ENCODE assay signal across 8 cellular contexts in genomic region chr16:46620265-46621005, GRCh38. TPM values are rescaled to one million over a fixed set of nuclear protein-coding genes. Genes with fewer than 3 reads are reported as not detected.
DNase-seq lines count a peak whose midpoint lies in the region; ATAC-seq, FAIRE-seq and TF ChIP-seq lines count a peak whose summit lies in the region.

No MANE protein-coding gene starts in this region.

- H4K8ac ChIP-seq in mesendoderm (ENCODE audit: low read depth, low read length), result no peak overlapping the region

- H2BK5ac ChIP-seq in mesendoderm (ENCODE audit: low read length), result no peak overlapping the region

- H3K4me2 ChIP-seq in MM.1S (ENCODE audit: low read depth, low read length), result peak overlapping the region; percentile 68
- peak overlapping the region; percentile 59 for H3K4me2 ChIP-seq in mesendoderm (ENCODE audit: low read length)

- no peak overlapping the region for H4K5ac ChIP-seq in mesendoderm (ENCODE audit: low read length)

- H3K9me2 ChIP-seq in MM.1S (replicated peaks; ENCODE audit: insufficient read depth, low read length), result no peaks in the 10 kb centered on the region

- H2BK120ac ChIP-seq in mesendoderm (ENCODE audit: low read depth, low read length), result no peak overlapping the region

- no peak overlapping the region for H3K4ac ChIP-seq in mesendoderm (ENCODE audit: low read depth, low read length)

- no peak overlapping the region for H3K23ac ChIP-seq in mesendoderm (ENCODE audit: low read length)

- H2BK15ac ChIP-seq in mesendoderm (replicated peaks; ENCODE audit: low read depth), result no peak overlapping the region

- peak overlapping the region; percentile 97 for H3K18ac ChIP-seq in mesendoderm (ENCODE audit: low read length)

- DNase-seq in AG20443 (ENCODE audit: low spot score) (peak; percentile 52), MM.1S (peak; percentile 53), astrocyte of the hippocampus (ENCODE audit: low read depth, low spot score) (peak; percentile 18), mesendoderm (no peak), GM19239 (ENCODE audit: insufficient read length, low spot score) (no peak), nucleus accumbens (lab: John Stamatoyannopoulos, UW) (no peak)
- DNase-seq in stimulated activated naive CD4-positive, alpha-beta T cell (lab: John Stamatoyannopoulos, UW), result no peak

- H3K27ac ChIP-seq in MM.1S (ENCODE audit: low read length) (peak overlapping the region; percentile 84), mesendoderm (ENCODE audit: low read depth, low read length) (no peak overlapping the region)

- no peaks in the 10 kb centered on the region for H3K9me3 ChIP-seq in MM.1S (replicated peaks; ENCODE audit: insufficient read depth, low read length)

- peaks cover 7% of the 10 kb centered on the region for H3F3A ChIP-seq in MM.1S (ENCODE audit: insufficient read depth, low read length)

- peaks cover 59% of the 10 kb centered on the region for H3K79me2 ChIP-seq in MM.1S (ENCODE audit: low read length)
- peaks cover 12% of the 10 kb centered on the region for H3K79me2 ChIP-seq in mesendoderm (ENCODE audit: control insufficient read depth, insufficient read depth, low read length)

- H2AFZ ChIP-seq in MM.1S (ENCODE audit: low read length), result peak overlapping the region; percentile 73

- ATAC-seq in GM19395 (IDR thresholded peaks at IDR 0.05; ENCODE audit: unreplicated experiment), result peak; percentile 15

- H3K27me3 ChIP-seq in MM.1S (replicated peaks; ENCODE audit: insufficient read depth, low read length), result no peaks in the 10 kb centered on the region
- H3K27me3 ChIP-seq in mesendoderm (ENCODE audit: insufficient read depth, low read length, poor library complexity), result no peaks in the 10 kb centered on the region

- no peak overlapping the region for H2AK5ac ChIP-seq in mesendoderm (ENCODE audit: low read length)

- H3K36me3 ChIP-seq in MM.1S (replicated peaks; ENCODE audit: insufficient read depth, low read length) (peaks cover 8% of the 10 kb centered on the region; the same call in 1 of the 2 replicates), mesendoderm (ENCODE audit: control insufficient read depth, insufficient read depth, low read length) (peaks cover 6% of the 10 kb centered on the region)

- H3K4me3 ChIP-seq in MM.1S (ENCODE audit: low read length), result peak overlapping the region; percentile 97
- peak overlapping the region; percentile 97 for H3K4me3 ChIP-seq in mesendoderm (ENCODE audit: low read length)

- no peak for FAIRE-seq in GM19239 (lab: Jason Lieb, UNC)

- H4K20me1 ChIP-seq in MM.1S (ENCODE audit: insufficient read depth, low read length), result no peaks in the 10 kb centered on the region

- peaks cover 6% of the 10 kb centered on the region for H3K79me1 ChIP-seq in mesendoderm (ENCODE audit: low read length)

- no peak for TF ChIP-seq CTCF in MM.1S (IDR thresholded peaks at IDR 0.05; ENCODE audit: low read length)

- peak overlapping the region; percentile 93 for H3K9ac ChIP-seq in MM.1S (ENCODE audit: low read length)
- H3K9ac ChIP-seq in mesendoderm (ENCODE audit: low read length), result peak overlapping the region; percentile 94

- H3K4me1 ChIP-seq in MM.1S (ENCODE audit: low read length) (peaks cover 7% of the 10 kb centered on the region), mesendoderm (ENCODE audit: control insufficient read depth, low read depth, low read length) (no peaks in the 10 kb centered on the region)

- H3K56ac ChIP-seq in mesendoderm (ENCODE audit: low read length), result peak overlapping the region; percentile 95

- WGBS in mesendoderm (ENCODE audit: extremely low coverage, insufficient coverage, low lambda C conversion rate), result no CpG with 5 or more reads among the region's 11 CpGs

RNA-seq across cellular contexts. Expression of gene SHCBP1, which starts 0.7 kb away (rescaled TPM):
- polyA plus RNA-seq in mesendoderm (2013, experiment 1 of 2), result 10.6 TPM
- 10.9 TPM for polyA plus RNA-seq in mesendoderm (2013, experiment 2 of 2)

Comparison
In these comparisons a context has a peak if more than half of its experiments do, and no peak if none do; other contexts are left out.
1. DNase-seq: peak in AG20443 (single experiment), MM.1S (single experiment) and astrocyte of the hippocampus (single experiment); none in mesendoderm (single experiment), stimulated activated naive CD4-positive, alpha-beta T cell (0 of 6), GM19239 (single experiment) and nucleus accumbens (0 of 56).